ENCODE assay signal across 4 cellular contexts in the genomic region with DNA sequence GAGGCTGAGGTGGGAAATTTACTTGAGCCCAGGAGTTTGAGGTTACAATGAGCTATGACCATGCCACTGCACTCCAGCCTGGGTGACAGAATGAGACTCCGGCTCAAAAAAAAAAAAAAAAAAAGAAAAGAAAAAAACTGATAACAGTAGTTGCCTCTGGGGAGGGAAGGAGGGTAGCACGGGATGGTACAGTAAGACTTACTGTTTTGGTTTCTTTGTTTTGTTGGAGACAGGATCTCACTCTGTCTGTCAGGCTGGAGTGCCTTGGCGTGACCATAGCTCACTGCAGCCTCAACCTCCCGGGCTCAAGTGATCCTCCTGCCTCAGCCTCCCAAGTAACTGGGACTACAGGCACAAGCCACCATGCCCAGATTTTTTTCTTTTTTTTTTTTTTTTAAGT. TPM values are rescaled to one million over a fixed set of nuclear protein-coding genes. Genes with fewer than 3 reads are reported as not detected.
"Had no signal": no experiment of that assay in that cellular context is flagged by ENCODE, and none has a peak within 500 bp of the region (broad histone marks: within the 10 kb centered on the region; RNA-seq: fewer than 3 reads in every experiment).

No MANE protein-coding gene starts in this region.

RNA-seq across cellular contexts. Expression of a gene that starts 20.6 kb away (rescaled TPM):
- total RNA-seq: naive thymus-derived CD8-positive, alpha-beta T cell; osteocyte; posterior vena cava; right cardiac atrium had no signal
